ENCODE assay signal across 6 cellular contexts in the genomic region with DNA sequence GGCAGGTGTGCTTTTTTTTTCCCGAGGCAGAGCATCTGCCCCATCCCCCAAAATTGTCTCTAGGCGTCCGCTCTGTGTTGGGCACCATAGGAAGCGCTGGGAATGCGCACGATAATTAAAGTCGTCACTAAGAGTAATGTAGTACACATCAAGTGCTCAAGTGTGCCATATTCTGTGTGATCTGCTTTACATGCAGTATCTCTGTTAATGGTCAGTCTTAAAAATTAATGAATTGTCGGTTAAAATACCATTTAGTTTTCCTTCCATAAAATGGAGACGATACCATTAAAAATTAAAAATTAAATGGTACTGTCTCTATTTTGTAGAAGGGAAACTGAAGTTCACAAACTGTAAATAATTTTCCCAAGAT. TPM values are rescaled to one million over a fixed set of nuclear protein-coding genes. Genes with fewer than 3 reads are reported as not detected.
A peak's percentile ranks its signal among the peaks of the same experiment; 100 is the strongest.
DNase-seq lines count a peak whose midpoint lies in the region; ATAC-seq and TF ChIP-seq lines count a peak whose summit lies in the region.

No MANE protein-coding gene starts in this region.

- peak overlapping the region; percentile 63 for H2BK120ac ChIP-seq in IMR-90 (ENCODE audit: low read depth, low read length)

- peak overlapping the region; percentile 85 for H3K4me2 ChIP-seq in IMR-90 (ENCODE audit: low read depth, low read length)

- TF ChIP-seq CTCF in IMR-90 (conservative IDR thresholded peaks at IDR 0.05; ENCODE audit: low read depth, low read length) (no peak), fibroblast of pulmonary artery (IDR thresholded peaks at IDR 0.05; ENCODE audit: low read length, missing control alignments) (no peak)

- H3K4me3 ChIP-seq in IMR-90 (ENCODE audit: insufficient read depth, low read depth, low read length) (peak overlapping the region; percentile 52), fibroblast of pulmonary artery (replicated peaks; ENCODE audit: low read depth, low read length) (peak overlapping the region; percentile 86)

- H3K27me3 ChIP-seq in IMR-90 (ENCODE audit: control insufficient read depth, insufficient read depth, low read length) = no peaks in the 10 kb centered on the region

- H2BK15ac ChIP-seq in IMR-90 (ENCODE audit: low read depth, low read length) = peak overlapping the region; percentile 62; the same call in 1 of the 3 replicates

- peak overlapping the region; percentile 63 for H2BK20ac ChIP-seq in IMR-90 (ENCODE audit: low read depth, low read length)

- peak overlapping the region; percentile 90 for H3K56ac ChIP-seq in IMR-90 (ENCODE audit: extremely low read depth, insufficient read depth, low read length)

- H3K27ac ChIP-seq in IMR-90 (ENCODE audit: insufficient read depth, low read length) (peak overlapping the region; percentile 86), substantia nigra (ENCODE audit: low read depth, low read length, poor library complexity, severe bottlenecking) (peak overlapping the region; percentile 88)

- peak overlapping the region; percentile 89 for H3K23ac ChIP-seq in IMR-90 (ENCODE audit: low read depth, low read length)

- ATAC-seq in GM19463 (IDR thresholded peaks at IDR 0.05; ENCODE audit: unreplicated experiment) (peak; percentile 7), IMR-90 (ENCODE audit: low read depth) (peak; percentile 16)

- dilution Hi-C loops in IMR-90 (cut with HindIII; ENCODE audit: low sequenced_read_pairs, unreplicated experiment) = no loop called here

- H2AK5ac ChIP-seq in IMR-90 (ENCODE audit: low read depth, low read length) = no peak overlapping the region; the same call in 1 of the 2 replicates

- H3K4ac ChIP-seq in IMR-90 (ENCODE audit: low read depth, low read length) = peak overlapping the region; percentile 85

- no peak for TF ChIP-seq RAD21 in IMR-90 (IDR thresholded peaks at IDR 0.05; ENCODE audit: low read length)

- peaks cover 0 to 21% of the 10 kb centered on the region in 2 experiments; a peak in 2 of 4 replicates for H3K79me1 ChIP-seq in IMR-90 (ENCODE audit: low read depth in 1 of 2, low read length in 2 of 2)

- no peak for TF ChIP-seq POLR2A in IMR-90 (IDR thresholded peaks at IDR 0.05; ENCODE audit: low read depth, low read length)

- peak overlapping the region; percentile 25 for H2AK9ac ChIP-seq in IMR-90 (replicated peaks; ENCODE audit: low read depth, low read length, poor library complexity)

- in situ Hi-C loops in IMR-90 (cut with MboI; ENCODE audit: low sequenced_read_pairs) = no loop called here

- H4K91ac ChIP-seq in IMR-90 (ENCODE audit: insufficient read depth, low read depth, low read length) = peak overlapping the region; percentile 85

- H2BK5ac ChIP-seq in IMR-90 (ENCODE audit: low read depth, low read length, poor library complexity, severe bottlenecking) = peak overlapping the region; percentile 79

- no TSS peak for BruUV-seq in IMR-90 (replicated peaks; lab: Mats Ljungman, UMichigan)

- H3K36me3 ChIP-seq in IMR-90 (ENCODE audit: control insufficient read depth, insufficient read depth, low read length) = no peaks in the 10 kb centered on the region

- DNase-seq in IMR-90 (no peak), fibroblast of pulmonary artery (ENCODE audit: low read depth) (no peak), substantia nigra (lab: John Stamatoyannopoulos, UW) (no peak), amygdala (lab: John Stamatoyannopoulos, UW) (no peak), superior temporal gyrus (ENCODE audit: extremely low spot score) (no peak)

- peaks cover 9% of the 10 kb centered on the region for H3K4me1 ChIP-seq in IMR-90 (ENCODE audit: control insufficient read depth, insufficient read depth, low read length)

- H4K5ac ChIP-seq in IMR-90 (ENCODE audit: low read depth, low read length) = peak overlapping the region; percentile 83

- peaks cover 27% of the 10 kb centered on the region for H4K20me1 ChIP-seq in IMR-90 (ENCODE audit: insufficient read depth, low read length)

- peak overlapping the region; percentile 81 to 98 for H4K8ac ChIP-seq in IMR-90 (ENCODE audit: low read depth in 2 of 2, low read length in 2 of 2)

- H3K9ac ChIP-seq in IMR-90 (ENCODE audit: low read depth, low read length) = peak overlapping the region; percentile 86

- WGBS in IMR-90 (ENCODE audit: extremely low coverage in 2 of 2, insufficient read length in 1 of 2), 2 experiments = 0% methylated on average over 1 of the region's 9 CpGs; no CpG with 5 or more reads in 1 of the 2 experiments

- H3K9me3 ChIP-seq in IMR-90 (ENCODE audit: control insufficient read depth, insufficient read depth, low read length) = no peaks in the 10 kb centered on the region

- intact Hi-C loops in IMR-90 (cut with micrococcal nuclease) = no loop called here

- peaks cover 9% of the 10 kb centered on the region for H3K9me1 ChIP-seq in IMR-90 (ENCODE audit: insufficient read depth, low read length)

- peak overlapping the region; percentile 92 for H3K14ac ChIP-seq in IMR-90 (replicated peaks; ENCODE audit: low read depth, low read length)

- CTCF ChIA-PET in IMR-90 (lab: Yijun Ruan, JAX) = interaction anchor here (0.6 kb wide), 2 partner anchors 113 to 243 kb away, joined by 4 read pairs; no protein-coding TSS in a partner anchor

- H2AFZ ChIP-seq in IMR-90 (replicated peaks; ENCODE audit: low read length, poor library complexity) = peak overlapping the region; percentile 94

- POLR2A ChIA-PET in IMR-90 (lab: Charles Lee; ENCODE audit: unreplicated experiment) = interaction anchor here (1.0 kb wide), 1 partner anchor 49 kb away, joined by 4 read pairs; the partner anchor contains the start of gene USP16

- H3K18ac ChIP-seq in IMR-90 (ENCODE audit: low read depth, low read length) = peak overlapping the region; percentile 39

TF ChIP-seq in IMR-90, 13 proteins besides CTCF, POLR2A, EP300 and RAD21:
- TF ChIP-seq CEBPB (IDR thresholded peaks at IDR 0.05; ENCODE audit: low read depth, low read length) = no peak
- no peak for TF ChIP-seq SMC3 (IDR thresholded peaks at IDR 0.05; ENCODE audit: low read depth, low read length)

RNA-seq across cellular contexts. Expression of gene CCT8, which starts 0.5 kb away (rescaled TPM):
- total RNA-seq in IMR-90 (2012; rRNA removed) = 192 and 286 TPM in 2 replicates
- polyA plus RNA-seq in IMR-90 (2012; rRNA removed) = 147 and 172 TPM in 2 replicates
- 19.9 and 42.9 TPM in 2 replicates for polyA plus RNA-seq in IMR-90 (2012; cell fraction: cytosol; rRNA removed)
- 9.3 and 70.2 TPM in 2 replicates for polyA plus RNA-seq in IMR-90 (2012; cell fraction: nucleus; rRNA removed; ENCODE audit: low replicate concordance)

RNA-seq across cellular contexts. Expression of gene USP16, which starts 49.5 kb away (rescaled TPM):
- total RNA-seq in IMR-90 (2012; rRNA removed) = 28.7 and 47.8 TPM in 2 replicates
- polyA plus RNA-seq in IMR-90 (2012; rRNA removed) = 13.4 and 15.5 TPM in 2 replicates
- 1.2 and 1.9 TPM in 2 replicates for polyA plus RNA-seq in IMR-90 (2012; cell fraction: cytosol; rRNA removed)
- 2.0 and 22.2 TPM in 2 replicates for polyA plus RNA-seq in IMR-90 (2012; cell fraction: nucleus; rRNA removed; ENCODE audit: low replicate concordance)

RNA-seq across cellular contexts. Expression of gene RWDD2B, which starts 54.8 kb away (rescaled TPM):
- 21.5 and 28.1 TPM in 2 replicates for total RNA-seq in IMR-90 (2012; rRNA removed)
- 15.1 and 19.6 TPM in 2 replicates for polyA plus RNA-seq in IMR-90 (2012; rRNA removed)
- 5.3 and 5.6 TPM in 2 replicates for polyA plus RNA-seq in IMR-90 (2012; cell fraction: cytosol; rRNA removed)
- 1.9 and 7.8 TPM in 2 replicates for polyA plus RNA-seq in IMR-90 (2012; cell fraction: nucleus; rRNA removed; ENCODE audit: low replicate concordance)

RNA-seq across cellular contexts. Expression of gene MAP3K7CL, which starts 56.5 kb away (rescaled TPM):
- total RNA-seq in IMR-90 (2012; rRNA removed) = 21.0 and 25.3 TPM in 2 replicates
- 21.8 and 22.3 TPM in 2 replicates for polyA plus RNA-seq in IMR-90 (2012; rRNA removed)
- 10.0 and 17.0 TPM in 2 replicates for polyA plus RNA-seq in IMR-90 (2012; cell fraction: cytosol; rRNA removed)
- 7.6 and 12.0 TPM in 2 replicates for polyA plus RNA-seq in IMR-90 (2012; cell fraction: nucleus; rRNA removed; ENCODE audit: low replicate concordance)
